In genomic region chr21:36134820-36135390, GRCh38 we compare ENCODE assay signal across 7 cellular contexts. TPM values are rescaled to one million over a fixed set of nuclear protein-coding genes. Genes with fewer than 3 reads are reported as not detected.
A peak's percentile ranks its signal among the peaks of the same experiment; 100 is the strongest.
DNase-seq lines count a peak whose midpoint lies in the region; ATAC-seq and TF ChIP-seq lines count a peak whose summit lies in the region.

Gene CBR3 (plus strand): TSS chr21:36135079. CDS start chr21:36135193, 114 bp downstream.

- H2BK5ac ChIP-seq in trophoblast cell (ENCODE audit: low read depth, low read length, poor library complexity), result no peak within 1 kb of the TSS

- H3K4me2 ChIP-seq in trophoblast cell (ENCODE audit: low read length), result peak within 1 kb of the TSS; percentile 97

- no peak within 1 kb of the TSS for H3K4ac ChIP-seq in trophoblast cell (ENCODE audit: low read depth, low read length)

- H2AK5ac ChIP-seq in trophoblast cell (ENCODE audit: low read length), result no peak within 1 kb of the TSS

- peak within 1 kb of the TSS; percentile 91 for H3K27ac Mint-ChIP-seq in activated naive CD8-positive, alpha-beta T cell treated with anti-CD3 and anti-CD28 coated beads, Interleukin-2, amount 10 ng/mL, durations not matched to agents 7 days and 5 days

- intact Hi-C loops in heart right ventricle (cut with DNase I), result loop anchor here in 2 of 10 donors (5.0 kb wide), 2 partner anchors 187 to 192 kb away; partner anchors contain the start of gene MORC3 (in 1 of the 2)

- H3K27me3 ChIP-seq in heart right ventricle (peaks cover 0 to 4% (median 0%) of the 10 kb centered on the region in 7 donors), trophoblast cell (ENCODE audit: insufficient read depth, low read length) (peaks cover 7% of the 10 kb centered on the region)

- H3K14ac ChIP-seq in trophoblast cell (ENCODE audit: low read length), result peak within 1 kb of the TSS; percentile 57

- H4K91ac ChIP-seq in trophoblast cell (ENCODE audit: low read depth, low read length), result peak within 1 kb of the TSS; percentile 16

- POLR2A ChIA-PET in activated naive CD8-positive, alpha-beta T cell treated with anti-CD3 and anti-CD28 coated beads, Interleukin-2, amount 10 ng/mL, durations not matched to agents 7 days and 5 days (lab: Charles Lee), result interaction anchor here (1.2 to 3.8 kb wide), 6 partner anchors 10 to 295 kb away, joined by 3 to 31 read pairs (median 14); partner anchors contain the start of gene MORC3

- peaks cover 2% of the 10 kb centered on the region for H3K79me2 ChIP-seq in trophoblast cell (ENCODE audit: control insufficient read depth, insufficient read depth, low read length, poor library complexity)

- H3K9me3 ChIP-seq in heart right ventricle (no peaks in the 10 kb centered on the region), trophoblast cell (ENCODE audit: insufficient read depth, low read depth, low read length) (peaks cover 3% of the 10 kb centered on the region)

- H2BK12ac ChIP-seq in trophoblast cell (ENCODE audit: low read length), result no peak within 1 kb of the TSS

- peaks cover 20% of the 10 kb centered on the region for H3K36me3 Mint-ChIP-seq in activated naive CD8-positive, alpha-beta T cell treated with anti-CD3 and anti-CD28 coated beads, Interleukin-2, amount 10 ng/mL, durations not matched to agents 7 days and 5 days

- H3K27me3 Mint-ChIP-seq in activated naive CD8-positive, alpha-beta T cell treated with anti-CD3 and anti-CD28 coated beads, Interleukin-2, amount 10 ng/mL, durations not matched to agents 7 days and 5 days, result peaks cover 2% of the 10 kb centered on the region

- 0 to 1% methylated on average over 53 of the region's 53 CpGs for WGBS in heart right ventricle, 2 donors
- WGBS in trophoblast cell (ENCODE audit: extremely low coverage, insufficient coverage, insufficient read length), result no CpG with 5 or more reads among the region's 53 CpGs

- H4K8ac ChIP-seq in trophoblast cell (ENCODE audit: low read depth, low read length), result peak within 1 kb of the TSS; percentile 34

- no peak within 1 kb of the TSS for H3K9ac ChIP-seq in trophoblast cell (ENCODE audit: low read length)

- ATAC-seq in activated naive CD8-positive, alpha-beta T cell treated with anti-CD3 and anti-CD28 coated beads, Interleukin-2, amount 10 ng/mL, durations not matched to agents 7 days and 5 days (ENCODE audit: low read depth), result peak; percentile 32
- ATAC-seq in heart right ventricle, result peak; percentile 52 to 69 (median 61)

- H3K79me1 ChIP-seq in trophoblast cell (ENCODE audit: low read length), result peaks cover 6% of the 10 kb centered on the region

- peak within 1 kb of the TSS; percentile 42 to 80 (median 68) for H3K4me3 ChIP-seq in heart right ventricle
- H3K4me3 ChIP-seq in trophoblast cell (ENCODE audit: low read depth, low read length), result peak within 1 kb of the TSS; percentile 55

- peaks cover 2 to 46% (median 24%) of the 10 kb centered on the region in 9 donors for H3K4me1 ChIP-seq in heart right ventricle
- H3K4me1 ChIP-seq in trophoblast cell (ENCODE audit: control insufficient read depth in 1 of 2, insufficient read depth in 2 of 2, low read length in 2 of 2), result peaks cover 7 to 14% of the 10 kb centered on the region in 2 experiments

- DNase-seq in GOT3 (lab: John Stamatoyannopoulos, UW) (peak; percentile 49), RPMI8226 (peak; percentile 84), heart right ventricle (peak; percentile 48 to 68), trophoblast cell (no peak), DMS79 treated with DMSO at 0.1 percent for 48 hours (lab: John Stamatoyannopoulos, UW) (no peak), DMS153 (lab: John Stamatoyannopoulos, UW) (no peak)
- peak; percentile 71 for DNase-seq in activated naive CD8-positive, alpha-beta T cell treated with anti-CD3 and anti-CD28 coated beads, Interleukin-2, amount 10 ng/mL, durations not matched to agents 7 days and 5 days

- no peak for TF ChIP-seq CTCF in heart right ventricle (IDR thresholded peaks at IDR 0.05)

- H2AFZ ChIP-seq in trophoblast cell (ENCODE audit: insufficient read depth, low read length, poor library complexity), result peak within 1 kb of the TSS; percentile 61

- peaks cover 0 to 22% (median under 1%) of the 10 kb centered on the region in 9 donors for H3K36me3 ChIP-seq in heart right ventricle
- H3K36me3 ChIP-seq in trophoblast cell (ENCODE audit: control insufficient read depth in 1 of 2, insufficient read depth in 2 of 2, low read length in 2 of 2), result peaks cover 0 to 3% of the 10 kb centered on the region in 2 experiments

- peak within 1 kb of the TSS; percentile 17 for H4K12ac ChIP-seq in trophoblast cell (ENCODE audit: low read depth, low read length)

- H3K23ac ChIP-seq in trophoblast cell (ENCODE audit: low read length), result no peak within 1 kb of the TSS

- peaks cover 28% of the 10 kb centered on the region for H3K4me1 Mint-ChIP-seq in activated naive CD8-positive, alpha-beta T cell treated with anti-CD3 and anti-CD28 coated beads, Interleukin-2, amount 10 ng/mL, durations not matched to agents 7 days and 5 days

- H3K4me3 Mint-ChIP-seq in activated naive CD8-positive, alpha-beta T cell treated with anti-CD3 and anti-CD28 coated beads, Interleukin-2, amount 10 ng/mL, durations not matched to agents 7 days and 5 days, result peak within 1 kb of the TSS; percentile 94

- H3K9me3 Mint-ChIP-seq in activated naive CD8-positive, alpha-beta T cell treated with anti-CD3 and anti-CD28 coated beads, Interleukin-2, amount 10 ng/mL, durations not matched to agents 7 days and 5 days, result no peaks in the 10 kb centered on the region

- H3K18ac ChIP-seq in trophoblast cell (ENCODE audit: low read length), result no peak within 1 kb of the TSS

- peak within 1 kb of the TSS; percentile 78 to 95 (median 90) for H3K27ac ChIP-seq in heart right ventricle
- H3K27ac ChIP-seq in trophoblast cell (ENCODE audit: low read depth, low read length), result peak within 1 kb of the TSS; percentile 12

- no peak within 1 kb of the TSS for H2BK120ac ChIP-seq in trophoblast cell (ENCODE audit: insufficient read depth, low read length, poor library complexity)

RNA-seq across cellular contexts. Expression of gene CBR3, which starts in this region (rescaled TPM):
- 10 to 100 TPM; 14.6 to 14.9 TPM for total RNA-seq in activated naive CD8-positive, alpha-beta T cell treated with anti-CD3 and anti-CD28 coated beads, Interleukin-2, amount 10 ng/mL, durations not matched to agents 7 days and 5 days
- 1 to 10 TPM in 9 of 10 donors, under 1 TPM in 1; 0.99 to 5.8 (median 1.8) TPM for total RNA-seq in heart right ventricle
- 10 to 100 TPM in 1 of 2 donors, 1 to 10 TPM in 1; 3.7 to 10.4 TPM for polyA plus RNA-seq in heart right ventricle
- 2.9 and 3.3 TPM in 2 replicates for polyA plus RNA-seq in trophoblast cell (2013)

Comparison
In these comparisons a context has a peak if more than half of its experiments do, and no peak if none do; other contexts are left out.
1. DNase-seq: peak in GOT3 (single experiment), RPMI8226 (single experiment), activated naive CD8-positive, alpha-beta T cell treated with anti-CD3 and anti-CD28 coated beads, Interleukin-2, amount 10 ng/mL, durations not matched to agents 7 days and 5 days (single experiment) and heart right ventricle (2 of 2); none in trophoblast cell (0 of 2), DMS79 treated with DMSO at 0.1 percent for 48 hours (single experiment) and DMS153 (single experiment).